ENCODE assay signal across 1 cellular context in genomic region chr21:26157842-26158241, GRCh38.
TF ChIP-seq lines count a peak whose summit lies in the region.

No MANE protein-coding gene starts in this region.

TF ChIP-seq in GM12878, 131 proteins besides CTCF, POLR2A, EP300 and RAD21:
- TF ChIP-seq, protein P1, sequence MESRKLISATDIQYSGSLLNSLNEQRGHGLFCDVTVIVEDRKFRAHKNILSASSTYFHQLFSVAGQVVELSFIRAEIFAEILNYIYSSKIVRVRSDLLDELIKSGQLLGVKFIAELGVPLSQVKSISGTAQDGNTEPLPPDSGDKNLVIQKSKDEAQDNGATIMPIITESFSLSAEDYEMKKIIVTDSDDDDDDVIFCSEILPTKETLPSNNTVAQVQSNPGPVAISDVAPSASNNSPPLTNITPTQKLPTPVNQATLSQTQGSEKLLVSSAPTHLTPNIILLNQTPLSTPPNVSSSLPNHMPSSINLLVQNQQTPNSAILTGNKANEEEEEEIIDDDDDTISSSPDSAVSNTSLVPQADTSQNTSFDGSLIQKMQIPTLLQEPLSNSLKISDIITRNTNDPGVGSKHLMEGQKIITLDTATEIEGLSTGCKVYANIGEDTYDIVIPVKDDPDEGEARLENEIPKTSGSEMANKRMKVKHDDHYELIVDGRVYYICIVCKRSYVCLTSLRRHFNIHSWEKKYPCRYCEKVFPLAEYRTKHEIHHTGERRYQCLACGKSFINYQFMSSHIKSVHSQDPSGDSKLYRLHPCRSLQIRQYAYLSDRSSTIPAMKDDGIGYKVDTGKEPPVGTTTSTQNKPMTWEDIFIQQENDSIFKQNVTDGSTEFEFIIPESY (IDR thresholded peaks at IDR 0.05), result no peak
- no peak for TF ChIP-seq MEF2A (IDR thresholded peaks at IDR 0.05; ENCODE audit: insufficient read depth, low read depth, low read length)
- TF ChIP-seq BRCA1 (IDR thresholded peaks at IDR 0.05; ENCODE audit: low read depth, low read length), result no peak
- TF ChIP-seq MTA2 (IDR thresholded peaks at IDR 0.05; ENCODE audit: low read depth), result no peak
- TF ChIP-seq, protein P2, sequence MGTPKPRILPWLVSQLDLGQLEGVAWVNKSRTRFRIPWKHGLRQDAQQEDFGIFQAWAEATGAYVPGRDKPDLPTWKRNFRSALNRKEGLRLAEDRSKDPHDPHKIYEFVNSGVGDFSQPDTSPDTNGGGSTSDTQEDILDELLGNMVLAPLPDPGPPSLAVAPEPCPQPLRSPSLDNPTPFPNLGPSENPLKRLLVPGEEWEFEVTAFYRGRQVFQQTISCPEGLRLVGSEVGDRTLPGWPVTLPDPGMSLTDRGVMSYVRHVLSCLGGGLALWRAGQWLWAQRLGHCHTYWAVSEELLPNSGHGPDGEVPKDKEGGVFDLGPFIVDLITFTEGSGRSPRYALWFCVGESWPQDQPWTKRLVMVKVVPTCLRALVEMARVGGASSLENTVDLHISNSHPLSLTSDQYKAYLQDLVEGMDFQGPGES (IDR thresholded peaks at IDR 0.05), result no peak
- TF ChIP-seq PAX5 (IDR thresholded peaks at IDR 0.05; ENCODE audit: borderline replicate concordance, low read depth, low read length), result no peak
- TF ChIP-seq BHLHE40 (IDR thresholded peaks at IDR 0.05; ENCODE audit: borderline replicate concordance in 1 of 2, low read depth in 2 of 2, low read length in 1 of 2), result no peak
- no peak for TF ChIP-seq EED (IDR thresholded peaks at IDR 0.05; ENCODE audit: low read depth)
- no peak for TF ChIP-seq ZBTB40 (IDR thresholded peaks at IDR 0.05; ENCODE audit: borderline replicate concordance)
- TF ChIP-seq, protein P3, sequence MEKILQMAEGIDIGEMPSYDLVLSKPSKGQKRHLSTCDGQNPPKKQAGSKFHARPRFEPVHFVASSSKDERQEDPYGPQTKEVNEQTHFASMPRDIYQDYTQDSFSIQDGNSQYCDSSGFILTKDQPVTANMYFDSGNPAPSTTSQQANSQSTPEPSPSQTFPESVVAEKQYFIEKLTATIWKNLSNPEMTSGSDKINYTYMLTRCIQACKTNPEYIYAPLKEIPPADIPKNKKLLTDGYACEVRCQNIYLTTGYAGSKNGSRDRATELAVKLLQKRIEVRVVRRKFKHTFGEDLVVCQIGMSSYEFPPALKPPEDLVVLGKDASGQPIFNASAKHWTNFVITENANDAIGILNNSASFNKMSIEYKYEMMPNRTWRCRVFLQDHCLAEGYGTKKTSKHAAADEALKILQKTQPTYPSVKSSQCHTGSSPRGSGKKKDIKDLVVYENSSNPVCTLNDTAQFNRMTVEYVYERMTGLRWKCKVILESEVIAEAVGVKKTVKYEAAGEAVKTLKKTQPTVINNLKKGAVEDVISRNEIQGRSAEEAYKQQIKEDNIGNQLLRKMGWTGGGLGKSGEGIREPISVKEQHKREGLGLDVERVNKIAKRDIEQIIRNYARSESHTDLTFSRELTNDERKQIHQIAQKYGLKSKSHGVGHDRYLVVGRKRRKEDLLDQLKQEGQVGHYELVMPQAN (conservative IDR thresholded peaks at IDR 0.05), result no peak
- no peak for TF ChIP-seq YY1 (IDR thresholded peaks at IDR 0.05; ENCODE audit: low read depth, low read length)
- TF ChIP-seq CHD4 (IDR thresholded peaks at IDR 0.05), result no peak
- TF ChIP-seq EGR1 (IDR thresholded peaks at IDR 0.05; ENCODE audit: borderline replicate concordance in 1 of 2, low read depth in 2 of 2, low read length in 2 of 2), result no peak
- no peak for TF ChIP-seq DPF2 (IDR thresholded peaks at IDR 0.05)
- TF ChIP-seq, protein P4, sequence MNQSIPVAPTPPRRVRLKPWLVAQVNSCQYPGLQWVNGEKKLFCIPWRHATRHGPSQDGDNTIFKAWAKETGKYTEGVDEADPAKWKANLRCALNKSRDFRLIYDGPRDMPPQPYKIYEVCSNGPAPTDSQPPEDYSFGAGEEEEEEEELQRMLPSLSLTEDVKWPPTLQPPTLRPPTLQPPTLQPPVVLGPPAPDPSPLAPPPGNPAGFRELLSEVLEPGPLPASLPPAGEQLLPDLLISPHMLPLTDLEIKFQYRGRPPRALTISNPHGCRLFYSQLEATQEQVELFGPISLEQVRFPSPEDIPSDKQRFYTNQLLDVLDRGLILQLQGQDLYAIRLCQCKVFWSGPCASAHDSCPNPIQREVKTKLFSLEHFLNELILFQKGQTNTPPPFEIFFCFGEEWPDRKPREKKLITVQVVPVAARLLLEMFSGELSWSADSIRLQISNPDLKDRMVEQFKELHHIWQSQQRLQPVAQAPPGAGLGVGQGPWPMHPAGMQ (IDR thresholded peaks at IDR 0.05; ENCODE audit: borderline replicate concordance), result no peak
- no peak for TF ChIP-seq BCL11A (IDR thresholded peaks at IDR 0.05; ENCODE audit: low read depth, low read length)
- TF ChIP-seq KAT2A (conservative IDR thresholded peaks at IDR 0.05; ENCODE audit: control insufficient read depth, low read depth, low read length), result no peak
- TF ChIP-seq, protein P5, sequence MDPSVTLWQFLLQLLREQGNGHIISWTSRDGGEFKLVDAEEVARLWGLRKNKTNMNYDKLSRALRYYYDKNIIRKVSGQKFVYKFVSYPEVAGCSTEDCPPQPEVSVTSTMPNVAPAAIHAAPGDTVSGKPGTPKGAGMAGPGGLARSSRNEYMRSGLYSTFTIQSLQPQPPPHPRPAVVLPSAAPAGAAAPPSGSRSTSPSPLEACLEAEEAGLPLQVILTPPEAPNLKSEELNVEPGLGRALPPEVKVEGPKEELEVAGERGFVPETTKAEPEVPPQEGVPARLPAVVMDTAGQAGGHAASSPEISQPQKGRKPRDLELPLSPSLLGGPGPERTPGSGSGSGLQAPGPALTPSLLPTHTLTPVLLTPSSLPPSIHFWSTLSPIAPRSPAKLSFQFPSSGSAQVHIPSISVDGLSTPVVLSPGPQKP (IDR thresholded peaks at IDR 0.05; ENCODE audit: low read depth, low read length), result no peak
- TF ChIP-seq YBX1 (IDR thresholded peaks at IDR 0.05), result no peak
